18 cellular contexts compared by ENCODE assay signal in the genomic region with DNA sequence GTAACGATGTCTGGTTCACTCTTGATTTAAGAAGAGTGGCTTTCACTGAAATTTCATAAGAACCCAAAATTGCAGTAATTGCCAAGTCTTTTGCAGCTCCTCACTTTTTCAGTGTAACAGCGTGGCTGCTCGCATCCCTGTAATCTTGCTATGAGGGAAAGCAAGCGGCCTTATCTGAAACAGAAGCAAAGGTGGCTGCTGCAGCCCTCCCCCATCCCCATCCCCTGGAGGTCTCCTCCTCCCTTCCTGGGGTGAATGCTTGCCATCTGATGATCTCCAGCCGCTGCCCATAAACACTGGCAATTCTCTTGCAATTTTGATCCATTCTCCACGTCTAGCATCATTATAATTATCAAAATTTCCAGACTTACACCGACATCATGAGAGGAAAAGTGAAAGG.
DNase-seq lines count a peak whose midpoint lies in the region; ATAC-seq and TF ChIP-seq lines count a peak whose summit lies in the region.
"Had no signal": no experiment of that assay in that cellular context is flagged by ENCODE, and none has a peak within 500 bp of the region (broad histone marks: within the 10 kb centered on the region; RNA-seq: fewer than 3 reads in every experiment).

No MANE protein-coding gene starts in this region.

- ATAC-seq in SK-N-SH treated with all-trans-retinoic acid at 6 μM for 48 hours (no peak), HG02840 (IDR thresholded peaks at IDR 0.05; ENCODE audit: low FRiP score, unreplicated experiment) (no peak)
- ATAC-seq: A549, GM12878 had no signal

- TF ChIP-seq CTCF in SK-N-SH (IDR thresholded peaks at IDR 0.05): no peak

- WGBS in SK-N-SH (ENCODE audit: low lambda C conversion rate): 26% methylated on average over 7 of the region's 7 CpGs

- H3F3A ChIP-seq in SK-N-SH (replicated peaks; ENCODE audit: insufficient read depth): no peaks in the 10 kb centered on the region

- TF ChIP-seq EP300 in SK-N-SH (IDR thresholded peaks at IDR 0.05; ENCODE audit: borderline replicate concordance in 1 of 2, low read depth in 1 of 2, low read length in 1 of 2): no peak

- H3K9me2 ChIP-seq in SK-N-SH: no peaks in the 10 kb centered on the region

- no peak for TF ChIP-seq RAD21 in SK-N-SH (IDR thresholded peaks at IDR 0.05; ENCODE audit: low read length)

- no peaks in the 10 kb centered on the region for H3K79me2 ChIP-seq in SK-N-SH (ENCODE audit: insufficient read depth)

- peak overlapping the region in 1 of 2 experiments; percentile 53; a peak in 2 of 4 replicates for H3K27ac ChIP-seq in SK-N-SH (ENCODE audit: low read depth in 2 of 2, low read length in 1 of 2)
- H3K27ac ChIP-seq: 22Rv1, A549, BLaER1, GM23248 had no signal

- H2AFZ ChIP-seq in SK-N-SH (ENCODE audit: low read depth): no peak overlapping the region
- H2AFZ ChIP-seq: GM23248 had no signal

- no peak overlapping the region for H3K4me3 ChIP-seq in SK-N-SH (ENCODE audit: low read depth in 2 of 2, low read length in 1 of 2)
- H3K4me3 ChIP-seq: A549, BLaER1, GM12878, GM23248 had no signal

- H3K27me3 ChIP-seq in SK-N-SH (ENCODE audit: insufficient read depth): no peaks in the 10 kb centered on the region
- H3K27me3 ChIP-seq: BLaER1 had no signal

- POLR2A ChIA-PET in SK-N-SH (lab: Yijun Ruan, JAX): no interaction called here

- peaks cover 0 to 13% of the 10 kb centered on the region in 2 experiments; a peak in 2 of 4 replicates for H3K4me1 ChIP-seq in SK-N-SH (ENCODE audit: control insufficient read depth in 1 of 2, insufficient read depth in 2 of 2, low read depth in 1 of 2, low read length in 1 of 2)
- H3K4me1 ChIP-seq: A549, BLaER1 had no signal

- H3K36me3 ChIP-seq in SK-N-SH (replicated peaks in 1 of 2; ENCODE audit: control insufficient read depth in 1 of 2, insufficient read depth in 2 of 2, low read length in 1 of 2): no peaks in the 10 kb centered on the region
- H3K36me3 ChIP-seq: BLaER1 had no signal

- no peak overlapping the region for H3K4me2 ChIP-seq in SK-N-SH
- H3K4me2 ChIP-seq: A549, BLaER1 had no signal

- CTCF ChIA-PET in SK-N-SH (lab: Yijun Ruan, JAX): interaction anchor here (0.5 to 1.9 kb wide), 2 partner anchors 8 to 17 kb away, joined by 3 to 5 read pairs; no protein-coding TSS in a partner anchor

- H4K20me1 ChIP-seq in SK-N-SH (ENCODE audit: insufficient read depth): no peaks in the 10 kb centered on the region
- H4K20me1 ChIP-seq: BLaER1 had no signal

- H3K9ac ChIP-seq in SK-N-SH: no peak overlapping the region
- H3K9ac ChIP-seq: BLaER1, GM23248 had no signal

- H3K9me3 ChIP-seq in SK-N-SH: no peaks in the 10 kb centered on the region
- H3K9me3 ChIP-seq: A549, BLaER1 had no signal

- DNase-seq in SK-N-SH: peak; percentile 51
- peak; percentile 15 for DNase-seq in NOMO-1 treated with dmso at 0.1 percent for 144 hours (lab: John Stamatoyannopoulos, UW; ENCODE audit: unreplicated experiment)
- peak; percentile 61 for DNase-seq in left kidney (ENCODE audit: low read depth, low spot score)
- no peak for DNase-seq in NCI-H1105 (lab: John Stamatoyannopoulos, UW)
- no peak for DNase-seq in NCI-H345 treated with DMSO at 0.1 percent for 48 hours (lab: John Stamatoyannopoulos, UW; ENCODE audit: unreplicated experiment)
- DNase-seq: AML-193; CD4-positive, alpha-beta memory T cell; DMS79 treated with DMSO at 0.1 percent for 48 hours; GM23248; HCEC 1CT; IMR-90; KBM-7 had no signal

TF ChIP-seq in SK-N-SH, 30 proteins besides CTCF, POLR2A, EP300 and RAD21:
- TF ChIP-seq GATA2 (CRISPR knock-in tag; IDR thresholded peaks at IDR 0.05) (peak; percentile 41; the same call in 1 of the 2 replicates), JUND (IDR thresholded peaks at IDR 0.05) (no peak)

TF ChIP-seq in SK-N-SH treated with all-trans-retinoic acid at 6 μM for 48 hours, 23 proteins besides CTCF, POLR2A, EP300 and RAD21:
- no peak for TF ChIP-seq CSDC2 (CRISPR knock-in tag; IDR thresholded peaks at IDR 0.05)
- no peak for TF ChIP-seq OSR1 (CRISPR knock-in tag; IDR thresholded peaks at IDR 0.05)
- TF ChIP-seq ZNF565 (CRISPR knock-in tag; conservative IDR thresholded peaks at IDR 0.05; ENCODE audit: low read depth): no peak
- no peak for TF ChIP-seq ZNF70 (CRISPR knock-in tag; IDR thresholded peaks at IDR 0.05)
- TF ChIP-seq, protein P1, sequence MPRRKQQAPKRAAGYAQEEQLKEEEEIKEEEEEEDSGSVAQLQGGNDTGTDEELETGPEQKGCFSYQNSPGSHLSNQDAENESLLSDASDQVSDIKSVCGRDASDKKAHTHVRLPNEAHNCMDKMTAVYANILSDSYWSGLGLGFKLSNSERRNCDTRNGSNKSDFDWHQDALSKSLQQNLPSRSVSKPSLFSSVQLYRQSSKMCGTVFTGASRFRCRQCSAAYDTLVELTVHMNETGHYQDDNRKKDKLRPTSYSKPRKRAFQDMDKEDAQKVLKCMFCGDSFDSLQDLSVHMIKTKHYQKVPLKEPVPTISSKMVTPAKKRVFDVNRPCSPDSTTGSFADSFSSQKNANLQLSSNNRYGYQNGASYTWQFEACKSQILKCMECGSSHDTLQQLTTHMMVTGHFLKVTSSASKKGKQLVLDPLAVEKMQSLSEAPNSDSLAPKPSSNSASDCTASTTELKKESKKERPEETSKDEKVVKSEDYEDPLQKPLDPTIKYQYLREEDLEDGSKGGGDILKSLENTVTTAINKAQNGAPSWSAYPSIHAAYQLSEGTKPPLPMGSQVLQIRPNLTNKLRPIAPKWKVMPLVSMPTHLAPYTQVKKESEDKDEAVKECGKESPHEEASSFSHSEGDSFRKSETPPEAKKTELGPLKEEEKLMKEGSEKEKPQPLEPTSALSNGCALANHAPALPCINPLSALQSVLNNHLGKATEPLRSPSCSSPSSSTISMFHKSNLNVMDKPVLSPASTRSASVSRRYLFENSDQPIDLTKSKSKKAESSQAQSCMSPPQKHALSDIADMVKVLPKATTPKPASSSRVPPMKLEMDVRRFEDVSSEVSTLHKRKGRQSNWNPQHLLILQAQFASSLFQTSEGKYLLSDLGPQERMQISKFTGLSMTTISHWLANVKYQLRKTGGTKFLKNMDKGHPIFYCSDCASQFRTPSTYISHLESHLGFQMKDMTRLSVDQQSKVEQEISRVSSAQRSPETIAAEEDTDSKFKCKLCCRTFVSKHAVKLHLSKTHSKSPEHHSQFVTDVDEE (CRISPR knock-in tag; IDR thresholded peaks at IDR 0.05): no peak
- no peak for TF ChIP-seq ESRRG (CRISPR knock-in tag; IDR thresholded peaks at IDR 0.05)
- TF ChIP-seq ZFP3 (CRISPR knock-in tag; IDR thresholded peaks at IDR 0.05): no peak
- no peak for TF ChIP-seq PPARA (CRISPR knock-in tag; IDR thresholded peaks at IDR 0.05; ENCODE audit: borderline replicate concordance)
- no peak for TF ChIP-seq SNAI2 (CRISPR knock-in tag; IDR thresholded peaks at IDR 0.05)
- no peak for TF ChIP-seq TOX (CRISPR knock-in tag; IDR thresholded peaks at IDR 0.05; ENCODE audit: borderline replicate concordance)
- TF ChIP-seq RARB (CRISPR knock-in tag; IDR thresholded peaks at IDR 0.05): no peak
- TF ChIP-seq, protein P2, sequence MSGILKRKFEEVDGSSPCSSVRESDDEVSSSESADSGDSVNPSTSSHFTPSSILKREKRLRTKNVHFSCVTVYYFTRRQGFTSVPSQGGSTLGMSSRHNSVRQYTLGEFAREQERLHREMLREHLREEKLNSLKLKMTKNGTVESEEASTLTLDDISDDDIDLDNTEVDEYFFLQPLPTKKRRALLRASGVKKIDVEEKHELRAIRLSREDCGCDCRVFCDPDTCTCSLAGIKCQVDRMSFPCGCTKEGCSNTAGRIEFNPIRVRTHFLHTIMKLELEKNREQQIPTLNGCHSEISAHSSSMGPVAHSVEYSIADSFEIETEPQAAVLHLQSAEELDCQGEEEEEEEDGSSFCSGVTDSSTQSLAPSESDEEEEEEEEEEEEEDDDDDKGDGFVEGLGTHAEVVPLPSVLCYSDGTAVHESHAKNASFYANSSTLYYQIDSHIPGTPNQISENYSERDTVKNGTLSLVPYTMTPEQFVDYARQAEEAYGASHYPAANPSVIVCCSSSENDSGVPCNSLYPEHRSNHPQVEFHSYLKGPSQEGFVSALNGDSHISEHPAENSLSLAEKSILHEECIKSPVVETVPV (CRISPR knock-in tag; IDR thresholded peaks at IDR 0.05): no peak
- TF ChIP-seq, protein P3, sequence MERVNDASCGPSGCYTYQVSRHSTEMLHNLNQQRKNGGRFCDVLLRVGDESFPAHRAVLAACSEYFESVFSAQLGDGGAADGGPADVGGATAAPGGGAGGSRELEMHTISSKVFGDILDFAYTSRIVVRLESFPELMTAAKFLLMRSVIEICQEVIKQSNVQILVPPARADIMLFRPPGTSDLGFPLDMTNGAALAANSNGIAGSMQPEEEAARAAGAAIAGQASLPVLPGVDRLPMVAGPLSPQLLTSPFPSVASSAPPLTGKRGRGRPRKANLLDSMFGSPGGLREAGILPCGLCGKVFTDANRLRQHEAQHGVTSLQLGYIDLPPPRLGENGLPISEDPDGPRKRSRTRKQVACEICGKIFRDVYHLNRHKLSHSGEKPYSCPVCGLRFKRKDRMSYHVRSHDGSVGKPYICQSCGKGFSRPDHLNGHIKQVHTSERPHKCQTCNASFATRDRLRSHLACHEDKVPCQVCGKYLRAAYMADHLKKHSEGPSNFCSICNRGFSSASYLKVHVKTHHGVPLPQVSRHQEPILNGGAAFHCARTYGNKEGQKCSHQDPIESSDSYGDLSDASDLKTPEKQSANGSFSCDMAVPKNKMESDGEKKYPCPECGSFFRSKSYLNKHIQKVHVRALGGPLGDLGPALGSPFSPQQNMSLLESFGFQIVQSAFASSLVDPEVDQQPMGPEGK (CRISPR knock-in tag; IDR thresholded peaks at IDR 0.05; ENCODE audit: borderline replicate concordance): no peak
- TF ChIP-seq, protein P4, sequence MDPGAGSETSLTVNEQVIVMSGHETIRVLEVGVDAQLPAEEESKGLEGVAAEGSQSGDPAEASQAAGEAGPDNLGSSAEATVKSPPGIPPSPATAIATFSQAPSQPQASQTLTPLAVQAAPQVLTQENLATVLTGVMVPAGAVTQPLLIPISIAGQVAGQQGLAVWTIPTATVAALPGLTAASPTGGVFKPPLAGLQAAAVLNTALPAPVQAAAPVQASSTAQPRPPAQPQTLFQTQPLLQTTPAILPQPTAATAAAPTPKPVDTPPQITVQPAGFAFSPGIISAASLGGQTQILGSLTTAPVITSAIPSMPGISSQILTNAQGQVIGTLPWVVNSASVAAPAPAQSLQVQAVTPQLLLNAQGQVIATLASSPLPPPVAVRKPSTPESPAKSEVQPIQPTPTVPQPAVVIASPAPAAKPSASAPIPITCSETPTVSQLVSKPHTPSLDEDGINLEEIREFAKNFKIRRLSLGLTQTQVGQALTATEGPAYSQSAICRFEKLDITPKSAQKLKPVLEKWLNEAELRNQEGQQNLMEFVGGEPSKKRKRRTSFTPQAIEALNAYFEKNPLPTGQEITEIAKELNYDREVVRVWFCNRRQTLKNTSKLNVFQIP (CRISPR knock-in tag; IDR thresholded peaks at IDR 0.05; ENCODE audit: borderline replicate concordance, low read depth): no peak
- TF ChIP-seq ZC3H10 (CRISPR knock-in tag; IDR thresholded peaks at IDR 0.05): no peak

Comparison
In these comparisons a context has a peak if more than half of its experiments do, and no peak if none do; other contexts are left out.
1. DNase-seq: peak in SK-N-SH (single experiment), NOMO-1 treated with dmso at 0.1 percent for 144 hours (single experiment) and left kidney (single experiment); none in NCI-H1105 (single experiment) and NCI-H345 treated with DMSO at 0.1 percent for 48 hours (single experiment).